In the genomic region with DNA sequence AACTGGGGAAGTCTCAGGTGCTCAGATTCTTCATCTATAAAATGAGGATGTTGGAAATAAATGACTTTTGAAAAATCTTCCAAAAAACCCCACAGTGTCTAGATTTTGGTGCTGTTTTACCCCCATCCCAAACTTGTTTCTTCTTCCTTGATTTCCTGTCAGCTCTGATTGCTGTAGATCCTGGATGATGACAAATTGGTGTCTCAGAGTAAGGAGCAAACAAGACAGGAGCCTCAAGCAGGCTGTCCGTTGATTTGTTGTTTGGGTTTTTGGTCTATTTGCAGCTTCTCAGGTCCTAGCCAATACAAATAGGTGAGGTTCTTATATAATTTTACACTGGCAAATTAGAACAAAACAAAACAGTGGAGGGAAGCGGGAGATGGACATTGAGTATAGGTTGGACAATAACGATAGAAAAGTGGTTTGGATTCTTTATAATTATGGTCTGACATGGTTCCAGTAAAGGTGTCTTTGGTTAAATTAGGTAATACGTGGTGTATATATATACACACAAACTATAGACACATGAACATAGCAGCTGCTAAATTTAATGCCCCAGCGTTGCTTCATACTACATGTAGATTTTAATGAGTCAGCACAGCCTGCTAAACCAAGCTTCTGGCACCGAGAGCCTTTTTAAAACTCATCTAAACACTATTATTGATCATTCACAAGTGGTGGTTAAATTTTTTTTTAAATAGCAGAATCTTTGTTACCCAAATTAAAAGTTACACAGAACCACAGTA, we compare ENCODE assay signal across 2 cellular contexts.
A peak's percentile ranks its signal among the peaks of the same experiment; 100 is the strongest.
TF ChIP-seq lines count a peak whose summit lies in the region.

No MANE protein-coding gene starts in this region.

TF ChIP-seq in IMR-90, 13 proteins besides CTCF, POLR2A, EP300 and RAD21:
- TF ChIP-seq RCOR1 (IDR thresholded peaks at IDR 0.05; ENCODE audit: insufficient replicate concordance, low read length) (no peak), CEBPB (IDR thresholded peaks at IDR 0.05; ENCODE audit: low read depth, low read length) (no peak), SMC3 (IDR thresholded peaks at IDR 0.05; ENCODE audit: low read depth, low read length) (no peak), BHLHE40 (IDR thresholded peaks at IDR 0.05; ENCODE audit: low read depth, low read length) (no peak), MAZ (IDR thresholded peaks at IDR 0.05; ENCODE audit: borderline replicate concordance, low read depth, low read length) (no peak), FOS (IDR thresholded peaks at IDR 0.05; ENCODE audit: low read depth, low read length) (no peak), MAFK (IDR thresholded peaks at IDR 0.05; ENCODE audit: low read depth, low read length) (peak; percentile 17; the same call in 1 of the 2 replicates)

TF ChIP-seq in HEK293T, 16 proteins besides CTCF, POLR2A, EP300 and RAD21:
- no peak for TF ChIP-seq HDGF (IDR thresholded peaks at IDR 0.05; ENCODE audit: borderline replicate concordance)
- TF ChIP-seq SUZ12 (IDR thresholded peaks at IDR 0.05), result no peak
- no peak for TF ChIP-seq PKNOX1 (IDR thresholded peaks at IDR 0.05)
- TF ChIP-seq LEF1 (IDR thresholded peaks at IDR 0.05; ENCODE audit: borderline replicate concordance), result no peak
- TF ChIP-seq L3MBTL2 (conservative IDR thresholded peaks at IDR 0.05), result no peak
- TF ChIP-seq SP1 (IDR thresholded peaks at IDR 0.05), result no peak
- no peak for TF ChIP-seq BHLHE40 (IDR thresholded peaks at IDR 0.05; ENCODE audit: borderline replicate concordance)
